ENCODE assay signal across 17 cellular contexts in the genomic region with DNA sequence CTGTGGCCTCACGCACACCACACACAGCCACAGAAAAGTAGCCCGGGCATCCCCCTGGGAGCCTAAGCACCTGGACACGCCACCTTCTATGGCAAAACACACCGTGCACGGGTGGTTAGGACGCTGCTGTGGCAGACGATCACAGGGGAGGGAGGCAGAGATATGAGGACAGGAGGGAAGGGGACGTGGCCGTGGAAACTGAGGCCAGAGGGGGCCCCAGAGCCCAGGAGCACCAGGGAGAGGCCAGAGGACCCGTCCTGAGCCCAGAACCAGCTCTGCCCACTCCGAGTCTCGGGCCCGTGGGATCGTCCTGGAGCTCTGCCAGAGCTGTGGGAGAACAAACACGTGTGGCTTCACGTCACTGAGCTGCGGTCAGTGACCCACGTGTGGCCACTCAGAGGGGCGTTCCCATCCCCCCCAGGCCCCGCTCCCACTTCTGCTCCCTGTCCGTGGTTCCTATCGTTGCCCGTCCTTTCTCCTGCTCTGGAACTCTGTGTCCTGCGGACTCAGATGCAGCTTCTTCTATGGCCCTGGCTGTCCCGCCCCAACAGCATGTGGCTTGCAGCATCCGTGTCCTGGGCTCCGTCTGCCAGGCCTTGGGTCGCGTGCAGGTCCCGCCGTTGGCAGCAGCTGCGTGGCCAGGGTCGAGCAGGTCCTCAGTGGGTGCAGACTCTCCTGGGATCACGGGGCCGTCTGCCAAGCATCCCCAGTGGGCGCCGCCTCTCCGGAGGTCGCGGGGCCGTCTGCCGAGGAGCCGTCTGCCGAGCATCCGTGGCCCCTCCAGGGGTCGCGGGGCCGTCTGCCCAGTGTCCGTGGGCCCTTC. TPM values are rescaled to one million over a fixed set of nuclear protein-coding genes. Genes with fewer than 3 reads are reported as not detected.
DNase-seq lines count a peak whose midpoint lies in the region; ATAC-seq and TF ChIP-seq lines count a peak whose summit lies in the region.
"Had no signal": no experiment of that assay in that cellular context is flagged by ENCODE, and none has a peak within 500 bp of the region (broad histone marks: within the 10 kb centered on the region; RNA-seq: fewer than 3 reads in every experiment).

No MANE protein-coding gene starts in this region.

- peaks cover 5% of the 10 kb centered on the region; the same call in 1 of the 2 replicates for H3K4me1 ChIP-seq in IMR-90 (ENCODE audit: control insufficient read depth, insufficient read depth, low read length)
- H3K4me1 ChIP-seq in neutrophil (ENCODE audit: control insufficient read depth in 1 of 2, insufficient read depth in 1 of 2, low read depth in 1 of 2, low read length in 1 of 2): peaks cover 25 to 27% of the 10 kb centered on the region in 2 experiments

- H4K91ac ChIP-seq in IMR-90 (ENCODE audit: insufficient read depth, low read depth, low read length): no peak overlapping the region

- 75% methylated on average over 25 of the region's 49 CpGs; no CpG with 5 or more reads in 1 of the 2 experiments for WGBS in IMR-90 (ENCODE audit: extremely low coverage in 2 of 2, insufficient read length in 1 of 2), 2 experiments
- WGBS in lower leg skin, 2 donors: 63 to 70% methylated on average over 22 to 49 of the region's 49 CpGs

- TF ChIP-seq CTCF in IMR-90 (conservative IDR thresholded peaks at IDR 0.05; ENCODE audit: low read depth, low read length) (no peak), neutrophil (IDR thresholded peaks at IDR 0.05) (no peak), lower leg skin (IDR thresholded peaks at IDR 0.05) (no peak)

- POLR2A ChIA-PET in activated CD4-positive, alpha-beta T cell treated with anti-CD3 and anti-CD28 coated beads for 36 hours (lab: Charles Lee): interaction anchor here (0.6 kb wide), 2 partner anchors 67 to 233 kb away, joined by 3 read pairs; no protein-coding TSS in a partner anchor
- POLR2A ChIA-PET in IMR-90 (lab: Charles Lee; ENCODE audit: unreplicated experiment): no interaction called here

- H3K9me3 ChIP-seq in IMR-90 (ENCODE audit: control insufficient read depth, insufficient read depth, low read length): no peaks in the 10 kb centered on the region
- H3K9me3 ChIP-seq in neutrophil: no peaks in the 10 kb centered on the region
- H3K9me3 ChIP-seq: upper lobe of left lung had no signal

- no peak overlapping the region for H2BK20ac ChIP-seq in IMR-90 (ENCODE audit: low read depth, low read length)

- no TSS peak for BruUV-seq in IMR-90 (replicated peaks; lab: Mats Ljungman, UMichigan)

- no peak overlapping the region for H3K56ac ChIP-seq in IMR-90 (ENCODE audit: extremely low read depth, insufficient read depth, low read length)

- peak; percentile 14 for ATAC-seq in activated CD4-positive, alpha-beta T cell treated with anti-CD3 and anti-CD28 coated beads for 36 hours
- ATAC-seq in IMR-90 (ENCODE audit: low read depth): no peak

- no peak overlapping the region for H2BK120ac ChIP-seq in IMR-90 (ENCODE audit: low read depth, low read length)

- H3K4ac ChIP-seq in IMR-90 (ENCODE audit: low read depth, low read length): no peak overlapping the region

- H4K5ac ChIP-seq in IMR-90 (ENCODE audit: low read depth, low read length): no peak overlapping the region

- no peak overlapping the region for H2BK5ac ChIP-seq in IMR-90 (ENCODE audit: low read depth, low read length, poor library complexity, severe bottlenecking)

- no peaks in the 10 kb centered on the region for H3K9me1 ChIP-seq in IMR-90 (ENCODE audit: insufficient read depth, low read length)

- H3K27ac Mint-ChIP-seq in activated CD4-positive, alpha-beta T cell treated with anti-CD3 and anti-CD28 coated beads for 36 hours: no peak overlapping the region
- H3K27ac Mint-ChIP-seq: activated naive CD4-positive, alpha-beta T cell treated with anti-CD3 and anti-CD28 coated beads, Interleukin-2, amount 10 ng/mL, durations not matched to agents 7 days and 5 days had no signal

- H3K4me3 ChIP-seq in IMR-90 (ENCODE audit: insufficient read depth, low read depth, low read length) (no peak overlapping the region), neutrophil (ENCODE audit: low read depth in 1 of 2, low read length in 1 of 2) (no peak overlapping the region), lower leg skin (ENCODE audit: low read depth, poor library complexity, severe bottlenecking) (no peak overlapping the region)
- H3K4me3 ChIP-seq: upper lobe of left lung had no signal

- dilution Hi-C loops in IMR-90 (cut with HindIII; ENCODE audit: low sequenced_read_pairs, unreplicated experiment): no loop called here

- peaks cover 6% of the 10 kb centered on the region for H3K36me3 Mint-ChIP-seq in activated CD4-positive, alpha-beta T cell treated with anti-CD3 and anti-CD28 coated beads for 36 hours (ENCODE audit: low read depth)
- H3K36me3 Mint-ChIP-seq: activated naive CD4-positive, alpha-beta T cell treated with anti-CD3 and anti-CD28 coated beads, Interleukin-2, amount 10 ng/mL, durations not matched to agents 7 days and 5 days had no signal

- H3K9me3 Mint-ChIP-seq in activated CD4-positive, alpha-beta T cell treated with anti-CD3 and anti-CD28 coated beads for 36 hours (ENCODE audit: low read depth): no peaks in the 10 kb centered on the region
- H3K9me3 Mint-ChIP-seq: activated naive CD4-positive, alpha-beta T cell treated with anti-CD3 and anti-CD28 coated beads, Interleukin-2, amount 10 ng/mL, durations not matched to agents 7 days and 5 days had no signal

- no peak overlapping the region for H4K8ac ChIP-seq in IMR-90 (ENCODE audit: low read depth in 2 of 2, low read length in 2 of 2)

- H3K4me2 ChIP-seq in IMR-90 (ENCODE audit: low read depth, low read length): no peak overlapping the region

- no peak overlapping the region for H3K4me3 Mint-ChIP-seq in activated CD4-positive, alpha-beta T cell treated with anti-CD3 and anti-CD28 coated beads for 36 hours
- H3K4me3 Mint-ChIP-seq: activated naive CD4-positive, alpha-beta T cell treated with anti-CD3 and anti-CD28 coated beads, Interleukin-2, amount 10 ng/mL, durations not matched to agents 7 days and 5 days had no signal

- H3K23ac ChIP-seq in IMR-90 (ENCODE audit: low read depth, low read length): no peak overlapping the region

- H3K27ac ChIP-seq in IMR-90 (ENCODE audit: insufficient read depth, low read length): no peak overlapping the region
- peak overlapping the region; percentile 82 for H3K27ac ChIP-seq in angular gyrus (ENCODE audit: low read depth, low read length)
- H3K27ac ChIP-seq in neutrophil: peak overlapping the region; percentile 18
- H3K27ac ChIP-seq: brain microvascular endothelial cell, VCaP had no signal

- H4K20me1 ChIP-seq in IMR-90 (ENCODE audit: insufficient read depth, low read length): no peaks in the 10 kb centered on the region; the same call in 1 of the 2 replicates

- DNase-seq in activated CD4-positive, alpha-beta T cell treated with anti-CD3 and anti-CD28 coated beads for 36 hours: peak; percentile 59
- no peak for DNase-seq in activated CD4-positive, alpha-beta T cell treated with anti-CD3 and anti-CD28 coated beads, Interleukin-2, amount 50 U/mL, for 4 hours
- DNase-seq in IMR-90: no peak
- DNase-seq in COLO668 (lab: John Stamatoyannopoulos, UW; ENCODE audit: unreplicated experiment): no peak
- no peak for DNase-seq in lower leg skin (ENCODE audit: low spot score in 2 of 2)
- no peak for DNase-seq in NCI-H82 treated with DMSO at 0.1 percent for 48 hours (lab: John Stamatoyannopoulos, UW; ENCODE audit: unreplicated experiment)
- DNase-seq: activated naive CD4-positive, alpha-beta T cell treated with anti-CD3 and anti-CD28 coated beads, Interleukin-2, amount 10 ng/mL, durations not matched to agents 7 days and 5 days; brain microvascular endothelial cell; KBM-7; kidney glomerular epithelial cell; NCI-H1417; NCI-H2227 treated with DMSO at 0.1 percent for 48 hours; stimulated activated CD4-positive, alpha-beta T cell treated with anti-CD3 and anti-CD28 coated beads, Interleukin-4, amount 100 ng/mL, for 4 hours had no signal

- H2AK9ac ChIP-seq in IMR-90 (replicated peaks; ENCODE audit: low read depth, low read length, poor library complexity): peak overlapping the region; percentile 72

- intact Hi-C loops in activated CD4-positive, alpha-beta T cell treated with anti-CD3 and anti-CD28 coated beads for 36 hours (cut with DNase I, micrococcal nuclease): loop anchor here in 1 of 2 experiments (5.0 kb wide), 1 partner anchor 65 kb away; no protein-coding TSS in a partner anchor
- intact Hi-C loops in IMR-90 (cut with micrococcal nuclease) (loop anchor here (10.0 kb wide), 1 partner anchor 137 kb away; the partner anchor contains the start of gene GPR146), lower leg skin (cut with DNase I; ENCODE audit: low total_unique reads) (no loop called here)

- H2BK15ac ChIP-seq in IMR-90 (ENCODE audit: low read depth, low read length): no peak overlapping the region

- peak overlapping the region; percentile 51 for H2AFZ ChIP-seq in IMR-90 (replicated peaks; ENCODE audit: low read length, poor library complexity)

- H3K36me3 ChIP-seq in IMR-90 (ENCODE audit: control insufficient read depth, insufficient read depth, low read length): no peaks in the 10 kb centered on the region
- H3K36me3 ChIP-seq in neutrophil: peaks cover 44% of the 10 kb centered on the region
- H3K36me3 ChIP-seq: brain microvascular endothelial cell, upper lobe of left lung had no signal

- no peaks in the 10 kb centered on the region; the same call in 1 of the 2 replicates for H3K27me3 ChIP-seq in IMR-90 (ENCODE audit: control insufficient read depth, insufficient read depth, low read length)
- peaks cover 12% of the 10 kb centered on the region for H3K27me3 ChIP-seq in neutrophil
- H3K27me3 ChIP-seq: upper lobe of left lung had no signal

- H3K79me1 ChIP-seq in IMR-90 (ENCODE audit: low read depth in 1 of 2, low read length in 2 of 2): no peaks in the 10 kb centered on the region

- in situ Hi-C loops in IMR-90 (cut with MboI; ENCODE audit: low sequenced_read_pairs): no loop called here

- no peaks in the 10 kb centered on the region for H3K27me3 Mint-ChIP-seq in activated CD4-positive, alpha-beta T cell treated with anti-CD3 and anti-CD28 coated beads for 36 hours

- peaks cover 10% of the 10 kb centered on the region for H3K4me1 Mint-ChIP-seq in activated CD4-positive, alpha-beta T cell treated with anti-CD3 and anti-CD28 coated beads for 36 hours

- CTCF ChIA-PET in activated CD4-positive, alpha-beta T cell treated with anti-CD3 and anti-CD28 coated beads for 36 hours (lab: Charles Lee): interaction anchor here (0.5 to 1.8 kb wide), 10 partner anchors 16 to 567 kb away, joined by 3 to 7 read pairs (median 4); partner anchors contain the start of gene COX19
- CTCF ChIA-PET in IMR-90 (lab: Yijun Ruan, JAX): no interaction called here

- no peak for TF ChIP-seq RAD21 in IMR-90 (IDR thresholded peaks at IDR 0.05; ENCODE audit: low read length)

- H3K9ac ChIP-seq in IMR-90 (ENCODE audit: low read depth, low read length): no peak overlapping the region

- no peak for TF ChIP-seq POLR2A in IMR-90 (IDR thresholded peaks at IDR 0.05; ENCODE audit: low read depth, low read length)
- no peak for TF ChIP-seq POLR2A in lower leg skin (IDR thresholded peaks at IDR 0.05)

- H3K18ac ChIP-seq in IMR-90 (ENCODE audit: low read depth, low read length): no peak overlapping the region

- no peak overlapping the region for H3K14ac ChIP-seq in IMR-90 (replicated peaks; ENCODE audit: low read depth, low read length)

- no peak overlapping the region for H2AK5ac ChIP-seq in IMR-90 (ENCODE audit: low read depth, low read length)

RNA-seq across cellular contexts. Expression of gene GET4, which starts 31.0 kb away (rescaled TPM):
- 10 to 100 TPM; 17.7 to 29.7 TPM for total RNA-seq in activated CD4-positive, alpha-beta T cell treated with anti-CD3 and anti-CD28 coated beads for 36 hours
- total RNA-seq in IMR-90 (2012; rRNA removed): 10.6 and 11.3 TPM in 2 replicates
- 30.9 and 37.2 TPM in 2 replicates for polyA plus RNA-seq in IMR-90 (2012; rRNA removed)
- polyA plus RNA-seq in IMR-90 (2012; cell fraction: cytosol; rRNA removed): 25.9 and 35.9 TPM in 2 replicates
- 104 and 238 TPM in 2 replicates for polyA plus RNA-seq in IMR-90 (2012; cell fraction: nucleus; rRNA removed; ENCODE audit: low replicate concordance)
- 10 to 100 TPM; 46.1 to 67.7 (median 51.6) TPM for total RNA-seq in lower leg skin

RNA-seq across cellular contexts. Expression of gene ADAP1, which starts 47.1 kb away (rescaled TPM):
- 10 to 100 TPM; 13.1 to 14.8 TPM for total RNA-seq in activated CD4-positive, alpha-beta T cell treated with anti-CD3 and anti-CD28 coated beads for 36 hours
- total RNA-seq in IMR-90 (2012; rRNA removed): 1.4 and 2.2 TPM in 2 replicates
- 1.9 and 2.0 TPM in 2 replicates for polyA plus RNA-seq in IMR-90 (2012; rRNA removed)
- 1.3 and 2.4 TPM in 2 replicates for polyA plus RNA-seq in IMR-90 (2012; cell fraction: cytosol; rRNA removed)
- 2.9 and 5.6 TPM in 2 replicates for polyA plus RNA-seq in IMR-90 (2012; cell fraction: nucleus; rRNA removed; ENCODE audit: low replicate concordance)
- 10 to 100 TPM in 1 of 4 donors, 1 to 10 TPM in 3; 9.1 to 18.8 (median 9.9) TPM for total RNA-seq in lower leg skin
